In genomic region chr9:137134191-137134590, GRCh38 we compare ENCODE assay signal across 22 cellular contexts. TPM values are rescaled to one million over a fixed set of nuclear protein-coding genes. Genes with fewer than 3 reads are reported as not detected.
DNase-seq lines count a peak whose midpoint lies in the region; ATAC-seq, FAIRE-seq and TF ChIP-seq lines count a peak whose summit lies in the region.
"Had no signal": no experiment of that assay in that cellular context is flagged by ENCODE, and none has a peak within 500 bp of the region (broad histone marks: within the 10 kb centered on the region; RNA-seq: fewer than 3 reads in every experiment).

No MANE protein-coding gene starts in this region.

- TF ChIP-seq EP300 in HepG2 (IDR thresholded peaks at IDR 0.05; ENCODE audit: low read depth in 2 of 2, low read length in 2 of 2) (no peak), HepG2 (CRISPR knock-in tag; IDR thresholded peaks at IDR 0.05; ENCODE audit: borderline replicate concordance) (no peak)

- no peak overlapping the region for H3K9ac ChIP-seq in HepG2 (ENCODE audit: insufficient read depth, low read depth, low read length)
- H3K9ac ChIP-seq: GM23248 had no signal

- peaks cover under 1% of the 10 kb centered on the region for H3K79me2 ChIP-seq in HepG2 (ENCODE audit: insufficient read depth, low read length)

- no peak overlapping the region for H3K27ac ChIP-seq in HepG2 (ENCODE audit: extremely low read length, insufficient read depth, low read length)
- H3K27ac ChIP-seq in right lobe of liver: no peak overlapping the region
- no peak overlapping the region for H3K27ac ChIP-seq in HEK293 (ENCODE audit: extremely low read depth, low read depth, low read length)
- no peak overlapping the region for H3K27ac ChIP-seq in adrenal gland
- H3K27ac ChIP-seq: GM23248 had no signal

- ATAC-seq in HepG2: no peak
- no peak for ATAC-seq in right lobe of liver
- ATAC-seq in HG02798 (IDR thresholded peaks at IDR 0.05; ENCODE audit: poor library complexity, unreplicated experiment): no peak

- H3K27me3 ChIP-seq in HepG2 (ENCODE audit: control insufficient read depth in 1 of 2, insufficient read depth in 2 of 2, low read length in 2 of 2) (peaks cover 12 to 31% of the 10 kb centered on the region in 2 experiments), right lobe of liver (peaks cover 0 to 10% of the 10 kb centered on the region in 2 donors), adrenal gland (peaks cover 38% of the 10 kb centered on the region)

- H2AFZ ChIP-seq in HepG2 (ENCODE audit: low read length): no peak overlapping the region
- H2AFZ ChIP-seq: GM23248 had no signal

- no peaks in the 10 kb centered on the region for H3K36me3 ChIP-seq in HepG2 (replicated peaks in 1 of 2; ENCODE audit: control insufficient read depth in 1 of 2, insufficient read depth in 2 of 2, low read length in 2 of 2)
- no peaks in the 10 kb centered on the region for H3K36me3 ChIP-seq in right lobe of liver
- H3K36me3 ChIP-seq in HEK293 (ENCODE audit: control insufficient read depth in 2 of 2, insufficient read depth in 1 of 2, low read length in 2 of 2): no peaks in the 10 kb centered on the region
- H3K36me3 ChIP-seq in adrenal gland (replicated peaks in 1 of 2): no peaks in the 10 kb centered on the region

- H3K9me3 ChIP-seq in HepG2 (ENCODE audit: low read length) (no peaks in the 10 kb centered on the region), right lobe of liver (no peaks in the 10 kb centered on the region), HEK293 (ENCODE audit: control insufficient read depth, insufficient read depth, low read depth, low read length) (no peaks in the 10 kb centered on the region), adrenal gland (replicated peaks in 1 of 3) (no peaks in the 10 kb centered on the region)

- TF ChIP-seq CTCF in HepG2 (CRISPR knock-in tag; IDR thresholded peaks at IDR 0.05): no peak
- TF ChIP-seq CTCF in right lobe of liver (IDR thresholded peaks at IDR 0.05): no peak
- TF ChIP-seq CTCF in HEK293 (tag by site-specific recombination; IDR thresholded peaks at IDR 0.05): no peak
- no peak for TF ChIP-seq CTCF in adrenal gland (IDR thresholded peaks at IDR 0.05)

- H4K20me1 ChIP-seq in HepG2 (ENCODE audit: insufficient read depth, low read length): no peaks in the 10 kb centered on the region

- H3K4me3 ChIP-seq in HepG2 (replicated peaks in 1 of 3; ENCODE audit: insufficient read depth in 1 of 3, low read depth in 2 of 3, low read length in 3 of 3) (no peak overlapping the region), right lobe of liver (no peak overlapping the region), HEK293 (ENCODE audit: low read depth, low read length) (no peak overlapping the region), adrenal gland (no peak overlapping the region)
- H3K4me3 ChIP-seq: GM23248 had no signal

- DNase-seq in HepG2 (ENCODE audit: low spot score): no peak
- no peak for DNase-seq in right lobe of liver
- DNase-seq in M059J (ENCODE audit: low read depth): peak; percentile 47
- no peak for DNase-seq in activated effector memory CD4-positive, alpha-beta T cell treated with anti-CD3 and anti-CD28 coated beads, Interleukin-2, amount 50 U/mL, for 16 hours
- DNase-seq in adrenal gland: no peak
- DNase-seq: C1 segment of cervical spinal cord; Calu3; CD4-positive, alpha-beta memory T cell; COR-L47; DMS79; GF-D8; GM23248; HCEC 1CT had no signal

- H3K4me2 ChIP-seq in HepG2 (ENCODE audit: low read depth, low read length): no peak overlapping the region

- 22% methylated on average over 4 of the region's 4 CpGs for WGBS in HepG2 (ENCODE audit: low lambda C conversion rate)
- 65% methylated on average over 4 of the region's 4 CpGs for WGBS in right lobe of liver (ENCODE audit: insufficient coverage, low coverage, low lambda C conversion rate, missing lambda C conversion rate)
- WGBS in adrenal gland, 4 donors: 68 to 87% (median 78%) methylated on average over 4 of the region's 4 CpGs

- CTCF ChIA-PET in HepG2 (lab: Yijun Ruan, JAX; ENCODE audit: low intra/inter-chr PET ratio, low total read pairs) (no interaction called here), HEK293 (lab: Yijun Ruan, JAX) (interaction anchor here (0.8 to 1.5 kb wide), 3 partner anchors 11 to 103 kb away, joined by 3 to 8 read pairs (median 6); no protein-coding TSS in a partner anchor)

- H3K4me1 ChIP-seq in HepG2 (ENCODE audit: insufficient read depth, low read length): no peaks in the 10 kb centered on the region
- no peaks in the 10 kb centered on the region for H3K4me1 ChIP-seq in right lobe of liver
- peaks cover 2% of the 10 kb centered on the region; the same call in 1 of the 2 replicates for H3K4me1 ChIP-seq in HEK293 (ENCODE audit: control insufficient read depth, insufficient read depth, low read length)
- peaks cover 5 to 9% of the 10 kb centered on the region in 2 donors for H3K4me1 ChIP-seq in adrenal gland (replicated peaks in 1 of 2)

- POLR2A ChIA-PET in HepG2 (lab: Yijun Ruan, JAX) (interaction anchor here (0.8 kb wide), 1 partner anchor 95 kb away, joined by 3 read pairs; no protein-coding TSS in a partner anchor), HEK293 (lab: Yijun Ruan, JAX) (interaction anchor here (1.0 to 2.2 kb wide), 2 partner anchors 16 to 67 kb away, joined by 3 to 12 read pairs; no protein-coding TSS in a partner anchor)

- no peak for TF ChIP-seq RAD21 in HepG2 (CRISPR knock-in tag; IDR thresholded peaks at IDR 0.05)

- no peak for FAIRE-seq in HepG2 (lab: Jason Lieb, UNC)
- FAIRE-seq: GM12891, H1 had no signal

- BruUV-seq in HepG2 (replicated peaks; lab: Mats Ljungman, UMichigan): no TSS peak

- in situ Hi-C loops in HepG2 (cut with HindIII; ENCODE audit: extremely low pct_ligation_motif_present, low pct_unique_long_range_greater_than_20kb): no loop called here

- intact Hi-C loops in HepG2 (cut with micrococcal nuclease; ENCODE audit: unreplicated experiment): no loop called here
- intact Hi-C loops in right lobe of liver (cut with DNase I): no loop called here
- intact Hi-C loops in adrenal gland (cut with DNase I): no loop called here

- no peak for TF ChIP-seq POLR2A in HepG2 (IDR thresholded peaks at IDR 0.05; ENCODE audit: insufficient read depth in 1 of 2, low read depth in 2 of 2, low read length in 2 of 2)
- no peak for TF ChIP-seq POLR2A in right lobe of liver (IDR thresholded peaks at IDR 0.05)
- TF ChIP-seq POLR2A in adrenal gland (IDR thresholded peaks at IDR 0.05): no peak

RNA-seq across cellular contexts. Expression of gene GRIN1, which starts 4.8 kb away (rescaled TPM):
- total RNA-seq in HepG2 (2016; rRNA removed; fragmentation: Illumina TruSeq; extraction: Trizol) (not detected in 2 replicates), right lobe of liver (not detected), adrenal gland (under 1 TPM in 3 of 8 donors, not detected in 5; 0.04 to 0.28 (median 0.11) TPM)
- not detected in 2 replicates for total RNA-seq in HepG2 (2016; cell fraction: cytosol; rRNA removed; fragmentation: Illumina TruSeq; extraction: Trizol; ENCODE audit: low read depth)
- not detected in 2 replicates for total RNA-seq in HepG2 (2016; cell fraction: insoluble cytoplasmic fraction; rRNA removed; fragmentation: Illumina TruSeq; extraction: Trizol)
- total RNA-seq in HepG2 (2016; cell fraction: membrane; rRNA removed; fragmentation: Illumina TruSeq; extraction: Trizol): not detected in 2 replicates
- 0.09 TPM in 1 of 2 replicates, not detected in the other for total RNA-seq in HepG2 (2016; cell fraction: nucleus; rRNA removed; fragmentation: Illumina TruSeq; extraction: Trizol)
- polyA plus RNA-seq in HepG2 (2011; rRNA removed) (0.05 and 0.13 TPM in 2 replicates), adrenal gland (under 1 TPM; 0.04 to 0.16 (median 0.10) TPM)
- 0.04 and 0.16 TPM in 2 replicates for polyA plus RNA-seq in HepG2 (2011; cell fraction: cytosol; rRNA removed)
- polyA plus RNA-seq in HepG2 (2011; cell fraction: nucleus; rRNA removed): 0.64 and 1.3 TPM in 2 replicates
- polyA plus RNA-seq in HepG2 (2012): 0.32 and 0.40 TPM in 2 replicates
- polyA plus RNA-seq in HepG2 (2016; cell fraction: cytosol; fragmentation: Illumina TruSeq; extraction: Trizol; ENCODE audit: low read depth): not detected in 2 replicates
- polyA plus RNA-seq in HepG2 (2016; cell fraction: insoluble cytoplasmic fraction; fragmentation: Illumina TruSeq; extraction: Trizol; ENCODE audit: low read depth): not detected in 2 replicates
- not detected in 2 replicates for polyA plus RNA-seq in HepG2 (2016; cell fraction: membrane; fragmentation: Illumina TruSeq; extraction: Trizol; ENCODE audit: low read depth)
- polyA plus RNA-seq in HepG2 (2016; cell fraction: nucleus; fragmentation: Illumina TruSeq; extraction: Trizol; ENCODE audit: insufficient read depth, low read depth): not detected in 2 replicates
- 0.05 and 0.06 TPM in 2 replicates for polyA minus RNA-seq in HepG2 (2011; rRNA and poly(A)+ RNA removed; ENCODE audit: low replicate concordance)
- not detected in 2 replicates for polyA minus RNA-seq in HepG2 (2011; cell fraction: cytosol; rRNA and poly(A)+ RNA removed)
- 0.39 TPM in 1 of 2 replicates, not detected in the other for polyA minus RNA-seq in HepG2 (2011; cell fraction: nucleus; rRNA and poly(A)+ RNA removed)
- total RNA-seq in M059J (2014; rRNA removed; shearing (Covaris generic)): not detected in 2 replicates
- total RNA-seq: A172; CD4-positive, alpha-beta memory T cell; G401 had no signal
- polyA plus RNA-seq: CD4-positive, alpha-beta memory T cell; GM23248 had no signal

RNA-seq across cellular contexts. Expression of gene DPP7, which starts 19.7 kb away (rescaled TPM):
- total RNA-seq in HepG2 (2016; rRNA removed; fragmentation: Illumina TruSeq; extraction: Trizol): 0.66 and 1.2 TPM in 2 replicates
- total RNA-seq in HepG2 (2016; cell fraction: cytosol; rRNA removed; fragmentation: Illumina TruSeq; extraction: Trizol; ENCODE audit: low read depth): 0.91 and 1.4 TPM in 2 replicates
- 0.65 and 0.95 TPM in 2 replicates for total RNA-seq in HepG2 (2016; cell fraction: insoluble cytoplasmic fraction; rRNA removed; fragmentation: Illumina TruSeq; extraction: Trizol)
- 0.83 TPM in 2 replicates for total RNA-seq in HepG2 (2016; cell fraction: membrane; rRNA removed; fragmentation: Illumina TruSeq; extraction: Trizol)
- total RNA-seq in HepG2 (2016; cell fraction: nucleus; rRNA removed; fragmentation: Illumina TruSeq; extraction: Trizol): 0.97 and 1.4 TPM in 2 replicates
- polyA plus RNA-seq in HepG2 (2011; rRNA removed): 4.5 and 6.5 TPM in 2 replicates
- 1.9 and 3.2 TPM in 2 replicates for polyA plus RNA-seq in HepG2 (2011; cell fraction: cytosol; rRNA removed)
- polyA plus RNA-seq in HepG2 (2011; cell fraction: nucleus; rRNA removed): 28.6 and 38.6 TPM in 2 replicates
- 3.1 and 4.5 TPM in 2 replicates for polyA plus RNA-seq in HepG2 (2012)
- 0.95 and 1.3 TPM in 2 replicates for polyA plus RNA-seq in HepG2 (2016; cell fraction: cytosol; fragmentation: Illumina TruSeq; extraction: Trizol; ENCODE audit: low read depth)
- polyA plus RNA-seq in HepG2 (2016; cell fraction: insoluble cytoplasmic fraction; fragmentation: Illumina TruSeq; extraction: Trizol; ENCODE audit: low read depth): 0.72 and 1.0 TPM in 2 replicates
- polyA plus RNA-seq in HepG2 (2016; cell fraction: membrane; fragmentation: Illumina TruSeq; extraction: Trizol; ENCODE audit: low read depth): 0.70 and 0.74 TPM in 2 replicates
- 4.6 and 5.3 TPM in 2 replicates for polyA plus RNA-seq in HepG2 (2016; cell fraction: nucleus; fragmentation: Illumina TruSeq; extraction: Trizol; ENCODE audit: insufficient read depth, low read depth)
- polyA minus RNA-seq in HepG2 (2011; rRNA and poly(A)+ RNA removed; ENCODE audit: low replicate concordance): 3.4 and 95.8 TPM in 2 replicates
- 1.5 and 1.6 TPM in 2 replicates for polyA minus RNA-seq in HepG2 (2011; cell fraction: cytosol; rRNA and poly(A)+ RNA removed)
- 1.9 and 2.3 TPM in 2 replicates for polyA minus RNA-seq in HepG2 (2011; cell fraction: nucleus; rRNA and poly(A)+ RNA removed)
- 10 to 100 TPM; 62.2 to 86.2 (median 66.2) TPM for total RNA-seq in right lobe of liver
- 26.8 and 30.0 TPM in 2 replicates for total RNA-seq in M059J (2014; rRNA removed; shearing (Covaris generic))
- 100 to 1,000 TPM; 206 to 387 (median 237) TPM for total RNA-seq in adrenal gland
- 1,000 to 10,000 TPM in 2 of 3 donors, 10 to 100 TPM in 1; 52.6 to 1,938 (median 1,109) TPM for polyA plus RNA-seq in adrenal gland

RNA-seq across cellular contexts. Expression of gene LRRC26, which starts 35.7 kb away (rescaled TPM):
- not detected in 2 replicates for total RNA-seq in HepG2 (2016; rRNA removed; fragmentation: Illumina TruSeq; extraction: Trizol)
- not detected in 2 replicates for total RNA-seq in HepG2 (2016; cell fraction: cytosol; rRNA removed; fragmentation: Illumina TruSeq; extraction: Trizol; ENCODE audit: low read depth)
- not detected in 2 replicates for total RNA-seq in HepG2 (2016; cell fraction: insoluble cytoplasmic fraction; rRNA removed; fragmentation: Illumina TruSeq; extraction: Trizol)
- not detected in 2 replicates for total RNA-seq in HepG2 (2016; cell fraction: membrane; rRNA removed; fragmentation: Illumina TruSeq; extraction: Trizol)
- not detected in 2 replicates for total RNA-seq in HepG2 (2016; cell fraction: nucleus; rRNA removed; fragmentation: Illumina TruSeq; extraction: Trizol)
- polyA plus RNA-seq in HepG2 (2011; rRNA removed): not detected in 2 replicates
- 0.09 TPM in 1 of 2 replicates, not detected in the other for polyA plus RNA-seq in HepG2 (2011; cell fraction: cytosol; rRNA removed)
- polyA plus RNA-seq in HepG2 (2011; cell fraction: nucleus; rRNA removed): 0.18 and 0.26 TPM in 2 replicates
- not detected in 2 replicates for polyA plus RNA-seq in HepG2 (2012)
- not detected in 2 replicates for polyA plus RNA-seq in HepG2 (2016; cell fraction: cytosol; fragmentation: Illumina TruSeq; extraction: Trizol; ENCODE audit: low read depth)
- polyA plus RNA-seq in HepG2 (2016; cell fraction: insoluble cytoplasmic fraction; fragmentation: Illumina TruSeq; extraction: Trizol; ENCODE audit: low read depth): not detected in 2 replicates
- polyA plus RNA-seq in HepG2 (2016; cell fraction: membrane; fragmentation: Illumina TruSeq; extraction: Trizol; ENCODE audit: low read depth): not detected in 2 replicates
- polyA plus RNA-seq in HepG2 (2016; cell fraction: nucleus; fragmentation: Illumina TruSeq; extraction: Trizol; ENCODE audit: insufficient read depth, low read depth): not detected in 2 replicates
- 0.21 TPM in 1 of 2 replicates, not detected in the other for polyA minus RNA-seq in HepG2 (2011; rRNA and poly(A)+ RNA removed; ENCODE audit: low replicate concordance)
- not detected in 2 replicates for polyA minus RNA-seq in HepG2 (2011; cell fraction: cytosol; rRNA and poly(A)+ RNA removed)
- not detected in 2 replicates for polyA minus RNA-seq in HepG2 (2011; cell fraction: nucleus; rRNA and poly(A)+ RNA removed)
- total RNA-seq in right lobe of liver: under 1 TPM in 2 of 6 experiments, not detected in 4; 0.17 to 0.18 TPM
- total RNA-seq in M059J (2014; rRNA removed; shearing (Covaris generic)): not detected in 2 replicates
- not detected for total RNA-seq in adrenal gland
- polyA plus RNA-seq in adrenal gland: not detected
- total RNA-seq: A172; A673; CD4-positive, alpha-beta memory T cell; GM23248 had no signal
- polyA plus RNA-seq: BJ; CD4-positive, alpha-beta memory T cell; GM23248 had no signal

RNA-seq across cellular contexts. Expression of gene TMEM210, which starts 37.7 kb away (rescaled TPM):
- not detected in 2 replicates for total RNA-seq in HepG2 (2016; rRNA removed; fragmentation: Illumina TruSeq; extraction: Trizol)
- total RNA-seq in HepG2 (2016; cell fraction: cytosol; rRNA removed; fragmentation: Illumina TruSeq; extraction: Trizol; ENCODE audit: low read depth): not detected in 2 replicates
- total RNA-seq in HepG2 (2016; cell fraction: insoluble cytoplasmic fraction; rRNA removed; fragmentation: Illumina TruSeq; extraction: Trizol): not detected in 2 replicates
- total RNA-seq in HepG2 (2016; cell fraction: membrane; rRNA removed; fragmentation: Illumina TruSeq; extraction: Trizol): not detected in 2 replicates
- not detected in 2 replicates for total RNA-seq in HepG2 (2016; cell fraction: nucleus; rRNA removed; fragmentation: Illumina TruSeq; extraction: Trizol)
- not detected in 2 replicates for polyA plus RNA-seq in HepG2 (2011; rRNA removed)
- polyA plus RNA-seq in HepG2 (2011; cell fraction: cytosol; rRNA removed): not detected in 2 replicates
- polyA plus RNA-seq in HepG2 (2011; cell fraction: nucleus; rRNA removed): not detected in 2 replicates
- not detected in 2 replicates for polyA plus RNA-seq in HepG2 (2012)
- polyA plus RNA-seq in HepG2 (2016; cell fraction: cytosol; fragmentation: Illumina TruSeq; extraction: Trizol; ENCODE audit: low read depth): not detected in 2 replicates
- not detected in 2 replicates for polyA plus RNA-seq in HepG2 (2016; cell fraction: insoluble cytoplasmic fraction; fragmentation: Illumina TruSeq; extraction: Trizol; ENCODE audit: low read depth)
- polyA plus RNA-seq in HepG2 (2016; cell fraction: membrane; fragmentation: Illumina TruSeq; extraction: Trizol; ENCODE audit: low read depth): not detected in 2 replicates
- not detected in 2 replicates for polyA plus RNA-seq in HepG2 (2016; cell fraction: nucleus; fragmentation: Illumina TruSeq; extraction: Trizol; ENCODE audit: insufficient read depth, low read depth)
- 0.19 TPM in 1 of 2 replicates, not detected in the other for polyA minus RNA-seq in HepG2 (2011; rRNA and poly(A)+ RNA removed; ENCODE audit: low replicate concordance)
- polyA minus RNA-seq in HepG2 (2011; cell fraction: cytosol; rRNA and poly(A)+ RNA removed): not detected in 2 replicates
- not detected in 2 replicates for polyA minus RNA-seq in HepG2 (2011; cell fraction: nucleus; rRNA and poly(A)+ RNA removed)
- not detected for total RNA-seq in right lobe of liver
- total RNA-seq in M059J (2014; rRNA removed; shearing (Covaris generic)): not detected in 2 replicates
- total RNA-seq in adrenal gland: not detected
- not detected for polyA plus RNA-seq in adrenal gland
- total RNA-seq: A172; A673; Calu3; CD4-positive, alpha-beta memory T cell; G401; GM23248; H1; H7 had no signal
- polyA plus RNA-seq: BJ; CD4-positive, alpha-beta memory T cell; GM23248; H1 had no signal

RNA-seq across cellular contexts. Expression of gene MAN1B1, which starts 47.4 kb away (rescaled TPM):
- 19.0 and 48.9 TPM in 2 replicates for total RNA-seq in HepG2 (2016; rRNA removed; fragmentation: Illumina TruSeq; extraction: Trizol)
- total RNA-seq in HepG2 (2016; cell fraction: cytosol; rRNA removed; fragmentation: Illumina TruSeq; extraction: Trizol; ENCODE audit: low read depth): 9.3 and 10.3 TPM in 2 replicates
- 17.2 and 48.2 TPM in 2 replicates for total RNA-seq in HepG2 (2016; cell fraction: insoluble cytoplasmic fraction; rRNA removed; fragmentation: Illumina TruSeq; extraction: Trizol)
- 17.0 and 19.9 TPM in 2 replicates for total RNA-seq in HepG2 (2016; cell fraction: membrane; rRNA removed; fragmentation: Illumina TruSeq; extraction: Trizol)
- 44.7 and 51.0 TPM in 2 replicates for total RNA-seq in HepG2 (2016; cell fraction: nucleus; rRNA removed; fragmentation: Illumina TruSeq; extraction: Trizol)
- polyA plus RNA-seq in HepG2 (2011; rRNA removed): 59.5 and 60.6 TPM in 2 replicates
- polyA plus RNA-seq in HepG2 (2011; cell fraction: cytosol; rRNA removed): 48.6 and 64.5 TPM in 2 replicates
- 146 and 162 TPM in 2 replicates for polyA plus RNA-seq in HepG2 (2011; cell fraction: nucleus; rRNA removed)
- 30.5 and 38.6 TPM in 2 replicates for polyA plus RNA-seq in HepG2 (2012)
- polyA plus RNA-seq in HepG2 (2016; cell fraction: cytosol; fragmentation: Illumina TruSeq; extraction: Trizol; ENCODE audit: low read depth): 6.7 and 6.8 TPM in 2 replicates
- polyA plus RNA-seq in HepG2 (2016; cell fraction: insoluble cytoplasmic fraction; fragmentation: Illumina TruSeq; extraction: Trizol; ENCODE audit: low read depth): 16.2 and 18.3 TPM in 2 replicates
- polyA plus RNA-seq in HepG2 (2016; cell fraction: membrane; fragmentation: Illumina TruSeq; extraction: Trizol; ENCODE audit: low read depth): 11.2 and 12.8 TPM in 2 replicates
- polyA plus RNA-seq in HepG2 (2016; cell fraction: nucleus; fragmentation: Illumina TruSeq; extraction: Trizol; ENCODE audit: insufficient read depth, low read depth): 78.7 and 83.1 TPM in 2 replicates
- 71.9 and 74.1 TPM in 2 replicates for polyA minus RNA-seq in HepG2 (2011; rRNA and poly(A)+ RNA removed; ENCODE audit: low replicate concordance)
- polyA minus RNA-seq in HepG2 (2011; cell fraction: cytosol; rRNA and poly(A)+ RNA removed): 24.7 and 26.8 TPM in 2 replicates
- 40.9 and 45.3 TPM in 2 replicates for polyA minus RNA-seq in HepG2 (2011; cell fraction: nucleus; rRNA and poly(A)+ RNA removed)
- 10 to 100 TPM; 24.0 to 39.1 (median 28.8) TPM for total RNA-seq in right lobe of liver
- 86.8 and 145 TPM in 2 replicates for total RNA-seq in M059J (2014; rRNA removed; shearing (Covaris generic))
- 100 to 1,000 TPM in 1 of 8 donors, 10 to 100 TPM in 7; 44.5 to 102 (median 67.9) TPM for total RNA-seq in adrenal gland
- polyA plus RNA-seq in adrenal gland: 100 to 1,000 TPM in 1 of 3 donors, 10 to 100 TPM in 2; 44.4 to 138 (median 87.6) TPM

Comparison
In these comparisons a context has a peak if more than half of its experiments do, and no peak if none do; other contexts are left out.
1. RNA of gene DPP7, which starts 19.7 kb away (total RNA-seq): 206 to 387 TPM in adrenal gland, 62.2 to 86.2 TPM in right lobe of liver and 26.8 to 30.0 TPM in M059J; 0.65 to 1.4 TPM in HepG2; every median in the first group is over 10 times any median in the second.
2. Of the 63 proteins assayed by ChIP-seq in both HepG2 and HEK293: peak only in HepG2: none; only in HEK293: none; in both: ZNF121; in neither: 62.